In genomic region chr1:164767257-164768044, GRCh38 we compare ENCODE assay signal across 10 cellular contexts.
DNase-seq lines count a peak whose midpoint lies in the region; ATAC-seq, FAIRE-seq and TF ChIP-seq lines count a peak whose summit lies in the region.
"Had no signal": no experiment of that assay in that cellular context is flagged by ENCODE, and none has a peak within 500 bp of the region (broad histone marks: within the 10 kb centered on the region; RNA-seq: fewer than 3 reads in every experiment).

No MANE protein-coding gene starts in this region.

- H3K9me3 ChIP-seq in keratinocyte (ENCODE audit: control insufficient read depth, low read depth, low read length) = no peaks in the 10 kb centered on the region

- dilution Hi-C loops in keratinocyte (cut with MboI; ENCODE audit: extremely low pct_ligation_motif_present, low sequenced_read_pairs) = no loop called here

- H3K9me1 ChIP-seq in keratinocyte (ENCODE audit: control insufficient read depth, extremely low read depth, insufficient read depth, low read length) = no peaks in the 10 kb centered on the region

- FAIRE-seq in keratinocyte (lab: Jason Lieb, UNC) = no peak
- FAIRE-seq: TTC549 had no signal

- H3K4me2 ChIP-seq in keratinocyte (ENCODE audit: control insufficient read depth, extremely low read depth, insufficient read depth, low read depth, low read length) = peak overlapping the region; percentile 2

- TF ChIP-seq CTCF in brain microvascular endothelial cell (IDR thresholded peaks at IDR 0.05; ENCODE audit: low read depth, low read length, missing control alignments) = no peak
- no peak for TF ChIP-seq CTCF in keratinocyte (optimal IDR thresholded peaks at IDR 0.05 in 1 of 3, IDR thresholded peaks at IDR 0.05 in 1 of 3, conservative IDR thresholded peaks at IDR 0.05 in 1 of 3; ENCODE audit: extremely low read depth in 1 of 3, insufficient read depth in 2 of 3, low read length in 3 of 3)

- H3K4me3 ChIP-seq in brain microvascular endothelial cell (ENCODE audit: low read depth, low read length) (no peak overlapping the region), keratinocyte (ENCODE audit: control insufficient read depth in 2 of 3, extremely low read depth in 1 of 3, insufficient read depth in 2 of 3, low read depth in 1 of 3, low read length in 3 of 3) (no peak overlapping the region), urinary bladder (ENCODE audit: low read depth, low read length) (no peak overlapping the region)
- H3K4me3 ChIP-seq: skin epidermis had no signal

- H3K36me3 ChIP-seq in brain microvascular endothelial cell (replicated peaks) (no peaks in the 10 kb centered on the region), keratinocyte (ENCODE audit: control insufficient read depth in 2 of 2, extremely low read depth in 1 of 2, insufficient read depth in 2 of 2, low read length in 2 of 2) (no peaks in the 10 kb centered on the region), urinary bladder (ENCODE audit: insufficient read depth) (peaks cover 2% of the 10 kb centered on the region)

- no peaks in the 10 kb centered on the region for H3K79me2 ChIP-seq in keratinocyte (ENCODE audit: control insufficient read depth, insufficient read depth, low read length)

- no peaks in the 10 kb centered on the region for H4K20me1 ChIP-seq in keratinocyte (ENCODE audit: control insufficient read depth, extremely low read depth, insufficient read depth, low read length)

- H3K4me1 ChIP-seq in keratinocyte (ENCODE audit: control insufficient read depth, extremely low read depth, insufficient read depth, low read length) (peaks cover 33% of the 10 kb centered on the region), urinary bladder (ENCODE audit: insufficient read depth) (peaks cover 3% of the 10 kb centered on the region)

- H3K27ac ChIP-seq in brain microvascular endothelial cell = peak overlapping the region; percentile 98
- no peak overlapping the region for H3K27ac ChIP-seq in keratinocyte (ENCODE audit: control insufficient read depth, insufficient read depth, low read length)
- peak overlapping the region; percentile 42 for H3K27ac ChIP-seq in urinary bladder (ENCODE audit: low read depth)

- no peaks in the 10 kb centered on the region for H3K27me3 ChIP-seq in brain microvascular endothelial cell (replicated peaks)
- H3K27me3 ChIP-seq in keratinocyte (ENCODE audit: control insufficient read depth, extremely low read depth, insufficient read depth, low read length) = no peaks in the 10 kb centered on the region

- H3K9ac ChIP-seq in keratinocyte (ENCODE audit: control insufficient read depth, extremely low read depth, insufficient read depth, low read length) = no peak overlapping the region

- in situ Hi-C loops in brain microvascular endothelial cell (cut with HindIII; ENCODE audit: low pct_ligation_motif_present, low sequenced_read_pairs) = no loop called here

- 42% methylated on average over 8 of the region's 8 CpGs for WGBS in urinary bladder

- H2AFZ ChIP-seq in keratinocyte (ENCODE audit: control insufficient read depth, low read length) = no peak overlapping the region

- ATAC-seq in HG03108 (IDR thresholded peaks at IDR 0.05; ENCODE audit: unreplicated experiment) = no peak

- peak; percentile 64 for DNase-seq in HT1080 (ENCODE audit: low read depth)
- peak; percentile 89 for DNase-seq in brain microvascular endothelial cell
- DNase-seq in keratinocyte (ENCODE audit: low read depth, low spot score) = no peak
- no peak for DNase-seq in SW 1271 (lab: John Stamatoyannopoulos, UW)
- no peak for DNase-seq in NCI-H748 treated with DMSO at 0.1 percent for 48 hours (lab: John Stamatoyannopoulos, UW)
- DNase-seq: activated naive CD4-positive, alpha-beta T cell treated with anti-CD3 and anti-CD28 coated beads, Interleukin-2, amount 10 ng/mL, durations not matched to agents 7 days and 5 days had no signal

Comparison
In these comparisons a context has a peak if more than half of its experiments do, and no peak if none do; other contexts are left out.
1. DNase-seq: peak in HT1080 (single experiment) and brain microvascular endothelial cell (single experiment); none in keratinocyte (single experiment), SW 1271 (0 of 2) and NCI-H748 treated with DMSO at 0.1 percent for 48 hours (single experiment).